ENCODE assay signal across 26 cellular contexts in genomic region chr16:71674229-71674628, GRCh38. TPM values are rescaled to one million over a fixed set of nuclear protein-coding genes. Genes with fewer than 3 reads are reported as not detected.
"Had no signal": no experiment of that assay in that cellular context is flagged by ENCODE, and none has a peak within 500 bp of the region (broad histone marks: within the 10 kb centered on the region; RNA-seq: fewer than 3 reads in every experiment).

No MANE protein-coding gene starts in this region.

- H3K27me3 ChIP-seq: dorsolateral prefrontal cortex, esophagus muscularis mucosa, foreskin keratinocyte, gastroesophageal sphincter, heart left ventricle, hepatocyte, left lung had no signal

- ATAC-seq: foreskin keratinocyte; gastroesophageal sphincter; heart left ventricle; left cardiac atrium; left lung; left ventricle myocardium superior; mucosa of descending colon; naive thymus-derived CD8-positive, alpha-beta T cell had no signal

- H3K79me2 ChIP-seq: hepatocyte had no signal

- H3K4me2 ChIP-seq: hepatocyte had no signal

- H3K27ac ChIP-seq: coronary artery, esophagus muscularis mucosa, foreskin keratinocyte, gastroesophageal sphincter, heart left ventricle, hepatocyte, left lung, lower lobe of right lung had no signal

- H2AFZ ChIP-seq: hepatocyte had no signal

- H3K4me3 ChIP-seq: coronary artery, dorsolateral prefrontal cortex, esophagus muscularis mucosa, gastroesophageal sphincter, heart left ventricle, hepatocyte, left lung, lower lobe of right lung, mucosa of descending colon had no signal

- H3K4me1 ChIP-seq: esophagus muscularis mucosa, foreskin keratinocyte, gastroesophageal sphincter, heart left ventricle, left lung, lower lobe of right lung had no signal

- H3K9me3 ChIP-seq: esophagus muscularis mucosa, gastroesophageal sphincter, heart left ventricle, left lung, lower lobe of right lung, mucosa of descending colon had no signal

- DNase-seq: dermis blood vessel endothelial cell; dorsolateral prefrontal cortex; effector CD4-positive, alpha-beta T cell; effector memory CD4-positive, alpha-beta T cell; foreskin keratinocyte; heart left ventricle; hypothalamus; left cardiac atrium; left lung; left ventricle myocardium superior; lower lobe of right lung; mesenchymal stem cell; mucosa of descending colon; naive B cell; naive thymus-derived CD8-positive, alpha-beta T cell had no signal

RNA-seq across cellular contexts. Expression of gene MARVELD3, which starts 48.2 kb away (rescaled TPM):
- total RNA-seq: dermis blood vessel endothelial cell; endothelial cell of umbilical vein; fibroblast of lung; fibroblast of villous mesenchyme; frontal cortex; left cardiac atrium; left ventricle myocardium superior; lung microvascular endothelial cell; mesenteric fat pad; myocyte; naive thymus-derived CD8-positive, alpha-beta T cell had no signal
- polyA plus RNA-seq: endothelial cell of umbilical vein, fibroblast of lung, heart left ventricle had no signal
